Comparison of ENCODE assay signal across 29 cellular contexts in genomic region chr15:99818872-99819271, GRCh38.
"Had no signal": no experiment of that assay in that cellular context is flagged by ENCODE, and none has a peak within 500 bp of the region (broad histone marks: within the 10 kb centered on the region; RNA-seq: fewer than 3 reads in every experiment).

No MANE protein-coding gene starts in this region.

- H3K9me3 Mint-ChIP-seq: immature natural killer cell, mesothelial cell of epicardium, naive B cell, neural crest cell had no signal

- H3K9me3 ChIP-seq: esophagus muscularis mucosa, gastroesophageal sphincter, heart right ventricle, mucosa of descending colon, neutrophil, pancreas, vagina had no signal

- H3K27ac ChIP-seq: coronary artery, esophagus muscularis mucosa, foreskin keratinocyte, gastroesophageal sphincter, heart right ventricle, neutrophil, pancreas, vagina had no signal

- H3K4me3 Mint-ChIP-seq: immature natural killer cell; mesothelial cell of epicardium; naive B cell; natural killer cell treated with Interleukin-12 subunit alpha and Interleukin-12 subunit beta and Interleukin-15 and Interleukin-18, amount 100 ng/mL, for 72 hours; neural crest cell; stimulated activated effector memory CD8-positive, alpha-beta T cell treated with anti-CD3 and anti-CD28 coated beads, Interleukin-12 subunit alpha, Interleukin-12 subunit beta, amount 100 ng/mL, for 72 hours had no signal

- H3K4me3 ChIP-seq: coronary artery, esophagus muscularis mucosa, gastroesophageal sphincter, heart right ventricle, mucosa of descending colon, pancreas, smooth muscle cell, vagina had no signal

- H3K36me3 ChIP-seq: neutrophil, pancreas had no signal

- H3K4me1 Mint-ChIP-seq: immature natural killer cell, mesothelial cell of epicardium, naive B cell, neural crest cell had no signal

- H3K4me1 ChIP-seq: esophagus muscularis mucosa, foreskin keratinocyte, gastroesophageal sphincter, pancreas, vagina had no signal

- H3K27ac Mint-ChIP-seq: immature natural killer cell; mesothelial cell of epicardium; natural killer cell treated with Interleukin-12 subunit alpha and Interleukin-12 subunit beta and Interleukin-15 and Interleukin-18, amount 100 ng/mL, for 72 hours; stimulated activated effector memory CD8-positive, alpha-beta T cell treated with anti-CD3 and anti-CD28 coated beads, Interleukin-12 subunit alpha, Interleukin-12 subunit beta, amount 100 ng/mL, for 72 hours had no signal

- ATAC-seq: foreskin keratinocyte; gastroesophageal sphincter; mucosa of descending colon; natural killer cell treated with Interleukin-12 subunit alpha and Interleukin-12 subunit beta and Interleukin-15 and Interleukin-18, amount 100 ng/mL, for 72 hours; pancreas; sciatic nerve; stimulated activated effector memory CD8-positive, alpha-beta T cell treated with anti-CD3 and anti-CD28 coated beads, Interleukin-12 subunit alpha, Interleukin-12 subunit beta, amount 100 ng/mL, for 72 hours had no signal

- H3K27me3 Mint-ChIP-seq: naive B cell; natural killer cell treated with Interleukin-12 subunit alpha and Interleukin-12 subunit beta and Interleukin-15 and Interleukin-18, amount 100 ng/mL, for 72 hours had no signal

- H3K27me3 ChIP-seq: esophagus muscularis mucosa, foreskin keratinocyte, gastroesophageal sphincter, heart right ventricle, neutrophil, vagina had no signal

- DNase-seq: dermis blood vessel endothelial cell; effector memory CD4-positive, alpha-beta T cell; foreskin keratinocyte; heart right ventricle; hippocampal formation; immature natural killer cell; islet precursor cell; kidney glomerular epithelial cell; mesenchymal stem cell; mucosa of descending colon; naive B cell; pancreas; retina; stimulated activated CD4-positive, alpha-beta T cell treated with anti-CD3 and anti-CD28 coated beads, Interleukin-12 subunit alpha, Interleukin-12 subunit beta, amount 100 ng/mL, for 4 hours; stimulated activated CD4-positive, alpha-beta T cell treated with anti-CD3 and anti-CD28 coated beads, Interleukin-1b, Interleukin-23, amount 100 ng/mL, for 48 hours; stimulated activated CD4-positive, alpha-beta T cell treated with anti-CD3 and anti-CD28 coated beads, Interleukin-4, amount 100 ng/mL, for 24 hours; stimulated activated naive CD4-positive, alpha-beta T cell treated with Interleukin-2 at 50 U/mL for 16 hours; trophoblast cell had no signal
